ENCODE assay signal across 1 cellular context in the genomic region with DNA sequence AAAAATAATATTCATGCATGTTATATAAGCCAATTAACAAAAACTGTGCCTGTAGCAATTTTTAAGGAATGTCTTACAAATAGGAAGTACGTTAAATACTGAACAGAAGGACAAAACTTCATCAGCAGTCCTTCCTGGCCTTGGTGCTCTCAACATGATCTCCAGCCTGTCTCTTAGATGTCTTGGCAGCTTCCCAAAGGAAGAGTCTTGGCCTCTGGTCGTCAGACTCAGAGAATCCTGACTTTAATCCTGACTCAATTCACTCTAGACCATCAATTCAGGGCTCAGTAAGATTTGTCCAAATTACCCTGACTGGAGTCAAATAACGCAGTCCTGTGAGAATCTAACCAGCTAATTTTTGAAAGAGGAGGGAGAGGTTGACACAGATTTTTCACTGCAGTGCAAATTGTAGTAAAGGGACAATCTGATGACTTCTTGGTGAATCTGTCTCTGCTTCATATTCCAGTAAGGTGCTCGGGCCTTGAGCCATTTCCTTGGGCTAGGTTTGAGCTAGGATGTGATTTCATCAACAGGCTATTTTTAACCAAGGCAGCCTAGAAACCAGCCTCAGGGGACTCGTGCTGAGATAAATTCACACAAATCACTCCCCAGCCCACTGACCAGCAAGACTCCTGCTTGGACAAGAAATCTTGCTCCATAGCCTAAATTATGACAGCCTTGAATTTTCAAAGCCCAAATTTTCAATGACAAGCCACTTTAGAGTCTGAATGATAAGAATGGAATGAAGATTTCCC.
TF ChIP-seq lines count a peak whose summit lies in the region.

No MANE protein-coding gene starts in this region.

TF ChIP-seq in IMR-90, 13 proteins besides CTCF, POLR2A, EP300 and RAD21 (continued from another document):
- TF ChIP-seq MAZ (IDR thresholded peaks at IDR 0.05; ENCODE audit: borderline replicate concordance, low read depth, low read length) (no peak), CHD1 (IDR thresholded peaks at IDR 0.05; ENCODE audit: low read depth, low read length) (no peak), CEBPB (IDR thresholded peaks at IDR 0.05; ENCODE audit: low read depth, low read length) (no peak), RFX5 (IDR thresholded peaks at IDR 0.05; ENCODE audit: low read depth, low read length) (no peak), NFE2L2 (IDR thresholded peaks at IDR 0.05; ENCODE audit: low read depth, low read length) (no peak), MAFK (IDR thresholded peaks at IDR 0.05; ENCODE audit: low read depth, low read length) (no peak), BHLHE40 (IDR thresholded peaks at IDR 0.05; ENCODE audit: low read depth, low read length) (no peak), SMC3 (IDR thresholded peaks at IDR 0.05; ENCODE audit: low read depth, low read length) (no peak), RCOR1 (IDR thresholded peaks at IDR 0.05; ENCODE audit: insufficient replicate concordance, low read length) (no peak), MXI1 (IDR thresholded peaks at IDR 0.05; ENCODE audit: borderline replicate concordance, low read depth, low read length) (no peak)
- TF ChIP-seq, protein P1, sequence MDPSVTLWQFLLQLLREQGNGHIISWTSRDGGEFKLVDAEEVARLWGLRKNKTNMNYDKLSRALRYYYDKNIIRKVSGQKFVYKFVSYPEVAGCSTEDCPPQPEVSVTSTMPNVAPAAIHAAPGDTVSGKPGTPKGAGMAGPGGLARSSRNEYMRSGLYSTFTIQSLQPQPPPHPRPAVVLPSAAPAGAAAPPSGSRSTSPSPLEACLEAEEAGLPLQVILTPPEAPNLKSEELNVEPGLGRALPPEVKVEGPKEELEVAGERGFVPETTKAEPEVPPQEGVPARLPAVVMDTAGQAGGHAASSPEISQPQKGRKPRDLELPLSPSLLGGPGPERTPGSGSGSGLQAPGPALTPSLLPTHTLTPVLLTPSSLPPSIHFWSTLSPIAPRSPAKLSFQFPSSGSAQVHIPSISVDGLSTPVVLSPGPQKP (IDR thresholded peaks at IDR 0.05; ENCODE audit: borderline replicate concordance, low read depth, low read length) = no peak
- TF ChIP-seq, protein P2, sequence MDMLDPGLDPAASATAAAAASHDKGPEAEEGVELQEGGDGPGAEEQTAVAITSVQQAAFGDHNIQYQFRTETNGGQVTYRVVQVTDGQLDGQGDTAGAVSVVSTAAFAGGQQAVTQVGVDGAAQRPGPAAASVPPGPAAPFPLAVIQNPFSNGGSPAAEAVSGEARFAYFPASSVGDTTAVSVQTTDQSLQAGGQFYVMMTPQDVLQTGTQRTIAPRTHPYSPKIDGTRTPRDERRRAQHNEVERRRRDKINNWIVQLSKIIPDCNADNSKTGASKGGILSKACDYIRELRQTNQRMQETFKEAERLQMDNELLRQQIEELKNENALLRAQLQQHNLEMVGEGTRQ (IDR thresholded peaks at IDR 0.05; ENCODE audit: low read depth, low read length) = no peak
